18 cellular contexts compared by ENCODE assay signal in genomic region chr15:98758224-98758623, GRCh38.
"Had no signal": no experiment of that assay in that cellular context is flagged by ENCODE, and none has a peak within 500 bp of the region (broad histone marks: within the 10 kb centered on the region; RNA-seq: fewer than 3 reads in every experiment).

No MANE protein-coding gene starts in this region.

- H3K4me3 Mint-ChIP-seq: activated CD4-positive, alpha-beta T cell treated with anti-CD3 and anti-CD28 coated beads, Interleukin-2, amount 10 ng/mL, durations not matched to agents 7 days and 5 days; activated CD8-positive, alpha-beta T cell treated with anti-CD3 and anti-CD28 coated beads, Interleukin-2, amount 10 ng/mL, durations not matched to agents 7 days and 5 days; activated naive CD4-positive, alpha-beta T cell treated with anti-CD3 and anti-CD28 coated beads, Interleukin-2, amount 10 ng/mL, durations not matched to agents 7 days and 5 days; activated T-cell treated with anti-CD3 and anti-CD28 coated beads, Interleukin-2, amount 50 U/mL, for 24 hours; naive B cell had no signal

- H3K27ac ChIP-seq: esophagus squamous epithelium, prostate gland, skin epidermis, tibial nerve, uterus had no signal

- H3K9me3 Mint-ChIP-seq: activated CD4-positive, alpha-beta T cell treated with anti-CD3 and anti-CD28 coated beads, Interleukin-2, amount 10 ng/mL, durations not matched to agents 7 days and 5 days; activated naive CD4-positive, alpha-beta T cell treated with anti-CD3 and anti-CD28 coated beads, Interleukin-2, amount 10 ng/mL, durations not matched to agents 7 days and 5 days; activated T-cell treated with anti-CD3 and anti-CD28 coated beads, Interleukin-2, amount 50 U/mL, for 24 hours; naive B cell had no signal

- H3K9me3 ChIP-seq: esophagus squamous epithelium, prostate gland, tibial nerve, uterus had no signal

- H3K4me1 Mint-ChIP-seq: activated naive CD4-positive, alpha-beta T cell treated with anti-CD3 and anti-CD28 coated beads, Interleukin-2, amount 10 ng/mL, durations not matched to agents 7 days and 5 days had no signal

- H3K27me3 ChIP-seq: esophagus squamous epithelium, tibial nerve, uterus had no signal

- DNase-seq: activated CD4-positive, alpha-beta T cell treated with anti-CD3 and anti-CD28 coated beads, Interleukin-2, amount 10 ng/mL, durations not matched to agents 7 days and 5 days; activated CD8-positive, alpha-beta T cell treated with anti-CD3 and anti-CD28 coated beads, Interleukin-2, amount 10 ng/mL, durations not matched to agents 7 days and 5 days; activated naive CD4-positive, alpha-beta T cell treated with anti-CD3 and anti-CD28 coated beads, Interleukin-2, amount 10 ng/mL, durations not matched to agents 7 days and 5 days; activated T-cell treated with anti-CD3 and anti-CD28 coated beads, Interleukin-2, amount 50 U/mL, for 24 hours; dermis blood vessel endothelial cell; effector memory CD4-positive, alpha-beta T cell; esophagus squamous epithelium; left ventricle myocardium superior; naive B cell; right cardiac atrium; stimulated activated naive CD8-positive, alpha-beta T cell treated with anti-CD3 and anti-CD28 coated beads, Interleukin-15, Interleukin-2, amounts not matched to agents 100 U/mL and 50 U/mL, for 24 hours; substantia nigra; T-helper 2 cell; uterus had no signal

- ATAC-seq: activated CD4-positive, CD25-positive, alpha-beta regulatory T cell treated with anti-CD3 and anti-CD28 coated beads, Interleukin-2, amount 50 U/mL, for 24 hours; activated CD8-positive, alpha-beta T cell treated with anti-CD3 and anti-CD28 coated beads, Interleukin-2, amount 10 ng/mL, durations not matched to agents 7 days and 5 days; left ventricle myocardium superior; right cardiac atrium; stimulated activated naive CD8-positive, alpha-beta T cell treated with anti-CD3 and anti-CD28 coated beads, Interleukin-15, Interleukin-2, amounts not matched to agents 100 U/mL and 50 U/mL, for 24 hours had no signal

- H3K36me3 Mint-ChIP-seq: activated naive CD4-positive, alpha-beta T cell treated with anti-CD3 and anti-CD28 coated beads, Interleukin-2, amount 10 ng/mL, durations not matched to agents 7 days and 5 days; naive B cell had no signal

- H3K27me3 Mint-ChIP-seq: activated CD4-positive, alpha-beta T cell treated with anti-CD3 and anti-CD28 coated beads, Interleukin-2, amount 10 ng/mL, durations not matched to agents 7 days and 5 days; activated naive CD4-positive, alpha-beta T cell treated with anti-CD3 and anti-CD28 coated beads, Interleukin-2, amount 10 ng/mL, durations not matched to agents 7 days and 5 days; activated T-cell treated with anti-CD3 and anti-CD28 coated beads, Interleukin-2, amount 50 U/mL, for 24 hours; naive B cell had no signal

- H3K27ac Mint-ChIP-seq: activated CD4-positive, alpha-beta T cell treated with anti-CD3 and anti-CD28 coated beads, Interleukin-2, amount 10 ng/mL, durations not matched to agents 7 days and 5 days; activated CD8-positive, alpha-beta T cell treated with anti-CD3 and anti-CD28 coated beads, Interleukin-2, amount 10 ng/mL, durations not matched to agents 7 days and 5 days; activated naive CD4-positive, alpha-beta T cell treated with anti-CD3 and anti-CD28 coated beads, Interleukin-2, amount 10 ng/mL, durations not matched to agents 7 days and 5 days; activated T-cell treated with anti-CD3 and anti-CD28 coated beads, Interleukin-2, amount 50 U/mL, for 24 hours had no signal

- H3K4me3 ChIP-seq: esophagus squamous epithelium, prostate gland, skin epidermis, tibial nerve, uterus had no signal

- H3K36me3 ChIP-seq: esophagus squamous epithelium, prostate gland, tibial nerve, uterus had no signal
